ENCODE assay signal across 13 cellular contexts in the genomic region with DNA sequence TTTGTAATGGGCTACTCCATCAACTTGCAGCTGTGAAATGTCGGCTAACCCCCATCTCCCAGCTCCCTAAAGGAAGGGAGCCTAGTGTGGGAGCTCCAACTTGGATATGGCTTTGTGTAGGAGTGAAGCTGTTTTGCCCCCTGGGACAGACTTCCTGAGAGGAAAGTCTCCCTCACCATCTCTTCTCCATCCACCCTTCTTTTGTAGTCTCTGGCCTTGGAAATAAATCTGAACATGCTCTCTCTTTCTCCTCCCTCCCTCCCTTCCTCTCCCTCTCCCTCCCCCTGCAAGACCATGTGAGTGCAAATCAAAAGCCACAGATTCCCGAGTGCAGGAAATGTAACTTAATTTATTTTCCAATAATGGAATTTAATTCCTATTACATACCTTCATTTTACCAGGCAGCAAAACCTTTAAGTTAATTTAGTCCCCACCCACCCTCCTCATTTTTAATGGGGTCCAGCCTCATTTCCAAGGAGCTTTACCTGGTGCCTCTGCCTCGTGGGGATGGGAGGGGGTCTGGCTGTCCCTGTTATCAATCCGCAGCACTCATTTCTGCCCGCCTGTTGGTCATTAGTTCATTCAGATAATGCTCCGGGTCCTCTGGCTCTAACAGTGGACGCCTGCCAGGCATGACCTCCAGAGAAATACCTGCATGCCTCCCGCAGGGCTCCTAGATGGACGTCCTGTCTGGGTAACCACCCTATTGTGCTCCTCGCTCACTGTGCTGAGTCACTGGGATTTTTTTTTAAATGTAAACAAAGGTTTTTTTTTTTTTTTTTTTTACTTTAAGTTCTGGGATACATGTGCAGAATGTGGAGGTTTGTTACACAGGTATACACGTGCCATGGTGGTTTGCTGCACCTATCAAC.
DNase-seq lines count a peak whose midpoint lies in the region; ATAC-seq, FAIRE-seq and TF ChIP-seq lines count a peak whose summit lies in the region.
"Had no signal": no experiment of that assay in that cellular context is flagged by ENCODE, and none has a peak within 500 bp of the region (broad histone marks: within the 10 kb centered on the region; RNA-seq: fewer than 3 reads in every experiment).

No MANE protein-coding gene starts in this region.

- H3K27me3 ChIP-seq in HepG2 (ENCODE audit: control insufficient read depth in 1 of 2, insufficient read depth in 2 of 2, low read length in 2 of 2), result no peaks in the 10 kb centered on the region
- H3K27me3 ChIP-seq in right lobe of liver, result no peaks in the 10 kb centered on the region
- H3K27me3 ChIP-seq: vagina had no signal

- TF ChIP-seq CTCF in HepG2 (CRISPR knock-in tag; IDR thresholded peaks at IDR 0.05) (no peak), right lobe of liver (IDR thresholded peaks at IDR 0.05) (no peak), glutamatergic neuron (IDR thresholded peaks at IDR 0.05; ENCODE audit: partially characterized antibody, unreplicated experiment) (no peak)

- no peak for TF ChIP-seq RAD21 in HepG2 (CRISPR knock-in tag; IDR thresholded peaks at IDR 0.05)

- CTCF ChIA-PET in HepG2 (lab: Yijun Ruan, JAX; ENCODE audit: low intra/inter-chr PET ratio, low total read pairs), result no interaction called here

- ATAC-seq in HepG2 (peak; percentile 44; the same call in 2 of the 3 replicates), right lobe of liver (no peak), SK-N-SH treated with all-trans-retinoic acid at 6 μM for 48 hours (no peak)
- ATAC-seq: heart left ventricle had no signal

- TF ChIP-seq EP300 in HepG2 (IDR thresholded peaks at IDR 0.05; ENCODE audit: low read depth in 2 of 2, low read length in 2 of 2) (no peak), HepG2 (CRISPR knock-in tag; IDR thresholded peaks at IDR 0.05; ENCODE audit: borderline replicate concordance) (no peak)

- peak overlapping the region; percentile 4 for H3K27ac Mint-ChIP-seq in glutamatergic neuron (ENCODE audit: unreplicated experiment)

- H3K9ac ChIP-seq in HepG2 (ENCODE audit: insufficient read depth, low read depth, low read length), result no peak overlapping the region

- H3K4me3 Mint-ChIP-seq in glutamatergic neuron (ENCODE audit: unreplicated experiment), result no peak overlapping the region

- H3K27ac ChIP-seq in HepG2 (ENCODE audit: extremely low read length, insufficient read depth, low read length), result no peak overlapping the region
- no peak overlapping the region for H3K27ac ChIP-seq in right lobe of liver
- H3K27ac ChIP-seq: vagina had no signal

- TF ChIP-seq POLR2A in HepG2 (IDR thresholded peaks at IDR 0.05; ENCODE audit: insufficient read depth in 1 of 2, low read depth in 2 of 2, low read length in 2 of 2), result no peak
- no peak for TF ChIP-seq POLR2A in right lobe of liver (IDR thresholded peaks at IDR 0.05)

- peaks cover 1% of the 10 kb centered on the region for H3K27me3 Mint-ChIP-seq in glutamatergic neuron (ENCODE audit: unreplicated experiment)

- no peaks in the 10 kb centered on the region for H4K20me1 ChIP-seq in HepG2 (ENCODE audit: insufficient read depth, low read length)

- H3K4me3 ChIP-seq in HepG2 (replicated peaks in 1 of 3; ENCODE audit: insufficient read depth in 1 of 3, low read depth in 2 of 3, low read length in 3 of 3) (no peak overlapping the region), right lobe of liver (no peak overlapping the region)
- H3K4me3 ChIP-seq: heart left ventricle, vagina had no signal

- in situ Hi-C loops in HepG2 (cut with HindIII; ENCODE audit: extremely low pct_ligation_motif_present, low pct_unique_long_range_greater_than_20kb), result no loop called here

- no peak for FAIRE-seq in HepG2 (lab: Jason Lieb, UNC)
- no peak for FAIRE-seq in urothelium cell line (lab: Jason Lieb, UNC)

- no peaks in the 10 kb centered on the region for H3K79me2 ChIP-seq in HepG2 (ENCODE audit: insufficient read depth, low read length)

- whole genome bisulfite sequencing in HepG2 (ENCODE audit: low lambda C conversion rate), result 5% methylated on average over 11 of the region's 11 CpGs
- 35% methylated on average over 11 of the region's 11 CpGs for WGBS in right lobe of liver (ENCODE audit: insufficient coverage, low coverage, low lambda C conversion rate, missing lambda C conversion rate)

- POLR2A ChIA-PET in HepG2 (lab: Yijun Ruan, JAX), result no interaction called here

- H3K4me2 ChIP-seq in HepG2 (ENCODE audit: low read depth, low read length), result no peak overlapping the region

- DNase-seq in HepG2 (ENCODE audit: low spot score), result peak; percentile 21
- no peak for DNase-seq in right lobe of liver
- no peak for DNase-seq in glutamatergic neuron
- peak; percentile 86 for DNase-seq in urothelium cell line (ENCODE audit: low spot score)
- no peak for DNase-seq in NCI-H1105 treated with DMSO at 0.1 percent for 48 hours (lab: John Stamatoyannopoulos, UW)
- no peak for DNase-seq in activated CD8-positive, alpha-beta memory T cell treated with anti-CD3 and anti-CD28 coated beads for 24 hours
- no peak for DNase-seq in nucleus accumbens (lab: John Stamatoyannopoulos, UW)
- DNase-seq: heart left ventricle; MM.1S; NCI-H446 treated with DMSO at 0.1 percent for 48 hours; stimulated activated CD8-positive, alpha-beta memory T cell treated with anti-CD3 and anti-CD28 coated beads, Interleukin-4, amount 100 ng/mL, for 48 hours had no signal

- no peaks in the 10 kb centered on the region for H3K9me3 ChIP-seq in HepG2 (ENCODE audit: low read length)
- no peaks in the 10 kb centered on the region for H3K9me3 ChIP-seq in right lobe of liver
- H3K9me3 ChIP-seq: heart left ventricle, vagina had no signal

- intact Hi-C loops in HepG2 (cut with micrococcal nuclease; ENCODE audit: unreplicated experiment) (no loop called here), right lobe of liver (cut with DNase I) (no loop called here)

- BruUV-seq in HepG2 (replicated peaks; lab: Mats Ljungman, UMichigan), result no TSS peak

- peaks cover 3% of the 10 kb centered on the region for H3K9me3 Mint-ChIP-seq in glutamatergic neuron (ENCODE audit: unreplicated experiment)

- no peaks in the 10 kb centered on the region for H3K4me1 ChIP-seq in HepG2 (ENCODE audit: insufficient read depth, low read length)
- no peaks in the 10 kb centered on the region for H3K4me1 ChIP-seq in right lobe of liver
- H3K4me1 ChIP-seq: vagina had no signal

- peaks cover 38% of the 10 kb centered on the region for H3K4me1 Mint-ChIP-seq in glutamatergic neuron (ENCODE audit: low read depth, unreplicated experiment)

- H2AFZ ChIP-seq in HepG2 (ENCODE audit: low read length), result no peak overlapping the region

- H3K36me3 ChIP-seq in HepG2 (replicated peaks in 1 of 2; ENCODE audit: control insufficient read depth in 1 of 2, insufficient read depth in 2 of 2, low read length in 2 of 2) (no peaks in the 10 kb centered on the region), right lobe of liver (no peaks in the 10 kb centered on the region)
- H3K36me3 ChIP-seq: heart left ventricle, vagina had no signal

- no peaks in the 10 kb centered on the region for H3K36me3 Mint-ChIP-seq in glutamatergic neuron (ENCODE audit: unreplicated experiment)

TF ChIP-seq in HepG2, 621 proteins besides CTCF, POLR2A, EP300 and RAD21:
- 0 out of 2 replicates have a peak, but pooled peaks have one; percentile 10 for TF ChIP-seq NFE2L2 (IDR thresholded peaks at IDR 0.05; ENCODE audit: low read length)
- no peak for TF ChIP-seq HNF4G (IDR thresholded peaks at IDR 0.05; ENCODE audit: borderline replicate concordance, low read depth, low read length)
- no peak for TF ChIP-seq HNF4G (CRISPR knock-in tag; IDR thresholded peaks at IDR 0.05; ENCODE audit: borderline replicate concordance, low read depth)

TF ChIP-seq in SK-N-SH treated with all-trans-retinoic acid at 6 μM for 48 hours, 23 proteins besides CTCF, POLR2A, EP300 and RAD21:
- peak; percentile 54; the same call in 1 of the 2 replicates for TF ChIP-seq ISL1 (CRISPR knock-in tag; IDR thresholded peaks at IDR 0.05)
- TF ChIP-seq, protein P1, sequence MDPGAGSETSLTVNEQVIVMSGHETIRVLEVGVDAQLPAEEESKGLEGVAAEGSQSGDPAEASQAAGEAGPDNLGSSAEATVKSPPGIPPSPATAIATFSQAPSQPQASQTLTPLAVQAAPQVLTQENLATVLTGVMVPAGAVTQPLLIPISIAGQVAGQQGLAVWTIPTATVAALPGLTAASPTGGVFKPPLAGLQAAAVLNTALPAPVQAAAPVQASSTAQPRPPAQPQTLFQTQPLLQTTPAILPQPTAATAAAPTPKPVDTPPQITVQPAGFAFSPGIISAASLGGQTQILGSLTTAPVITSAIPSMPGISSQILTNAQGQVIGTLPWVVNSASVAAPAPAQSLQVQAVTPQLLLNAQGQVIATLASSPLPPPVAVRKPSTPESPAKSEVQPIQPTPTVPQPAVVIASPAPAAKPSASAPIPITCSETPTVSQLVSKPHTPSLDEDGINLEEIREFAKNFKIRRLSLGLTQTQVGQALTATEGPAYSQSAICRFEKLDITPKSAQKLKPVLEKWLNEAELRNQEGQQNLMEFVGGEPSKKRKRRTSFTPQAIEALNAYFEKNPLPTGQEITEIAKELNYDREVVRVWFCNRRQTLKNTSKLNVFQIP (CRISPR knock-in tag; IDR thresholded peaks at IDR 0.05; ENCODE audit: borderline replicate concordance, low read depth), result no peak
TF ChIP-seq in SK-N-SH treated with all-trans-retinoic acid at 6 μM for 48 hours: peak in this region for 1.

Comparison
In these comparisons a context has a peak if more than half of its experiments do, and no peak if none do; other contexts are left out.
1. DNase-seq: peak in HepG2 (single experiment) and urothelium cell line (single experiment); none in right lobe of liver (0 of 3), glutamatergic neuron (single experiment), NCI-H1105 treated with DMSO at 0.1 percent for 48 hours (single experiment), activated CD8-positive, alpha-beta memory T cell treated with anti-CD3 and anti-CD28 coated beads for 24 hours (single experiment) and nucleus accumbens (0 of 56).